ENCODE assay signal across 20 cellular contexts in the genomic region with DNA sequence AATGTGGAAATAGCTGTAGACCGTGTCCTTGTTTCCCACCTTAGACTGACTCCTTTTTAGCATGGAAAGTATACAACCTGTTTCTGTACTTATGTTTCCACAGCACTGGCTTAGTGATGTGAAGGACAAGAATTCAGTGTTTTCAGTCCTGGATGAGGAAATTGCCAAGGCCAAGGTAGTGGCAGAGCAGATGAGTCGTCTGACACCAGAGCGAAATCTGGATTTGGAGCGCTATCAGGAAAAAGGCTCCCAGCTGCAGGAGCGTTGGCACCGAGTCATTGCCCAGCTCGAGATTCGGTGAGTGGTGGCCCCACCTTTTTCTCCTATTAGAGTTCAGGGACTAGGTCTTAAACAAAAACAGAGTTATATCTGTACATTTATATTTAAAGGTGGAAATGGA.
A peak's percentile ranks its signal among the peaks of the same experiment; 100 is the strongest.
DNase-seq lines count a peak whose midpoint lies in the region; ATAC-seq, FAIRE-seq and TF ChIP-seq lines count a peak whose summit lies in the region.
"Had no signal": no experiment of that assay in that cellular context is flagged by ENCODE, and none has a peak within 500 bp of the region (broad histone marks: within the 10 kb centered on the region; RNA-seq: fewer than 3 reads in every experiment).

No MANE protein-coding gene starts in this region.

- H3K4ac ChIP-seq in mesendoderm (ENCODE audit: low read depth, low read length): no peak overlapping the region

- H3K27ac Mint-ChIP-seq in activated CD4-positive, alpha-beta T cell treated with anti-CD3 and anti-CD28 coated beads for 36 hours: peak overlapping the region; percentile 51
- H3K27ac Mint-ChIP-seq: GM23338 had no signal

- TF ChIP-seq CTCF in brain microvascular endothelial cell (IDR thresholded peaks at IDR 0.05; ENCODE audit: low read depth, low read length, missing control alignments) (no peak), suprapubic skin (IDR thresholded peaks at IDR 0.05) (no peak)

- H3K27ac ChIP-seq in mesendoderm (ENCODE audit: low read depth, low read length) (no peak overlapping the region), brain microvascular endothelial cell (no peak overlapping the region), suprapubic skin (no peak overlapping the region)
- H3K27ac ChIP-seq: 22Rv1; BLaER1 treated with 17β-estradiol and CSF1 and Interleukin-3, amounts not matched to agents 10 nM and 100 nM; HL-60; KMS-11 had no signal

- no peak for DNase-seq in activated CD4-positive, alpha-beta T cell treated with anti-CD3 and anti-CD28 coated beads for 36 hours
- DNase-seq in activated CD4-positive, alpha-beta T cell treated with anti-CD3 and anti-CD28 coated beads, Interleukin-2, amount 50 U/mL, for 48 hours: no peak
- DNase-seq in H54 (ENCODE audit: insufficient read length, low spot score) (no peak), amniotic epithelial cell (ENCODE audit: low read depth) (peak; percentile 51), mesendoderm (peak; percentile 3), brain microvascular endothelial cell (no peak), suprapubic skin (ENCODE audit: low spot score in 2 of 2) (no peak)
- DNase-seq: DMS 273 treated with DMSO at 0.1 percent for 48 hours, MM.1S, NCI-H1105, NCI-H1694 treated with DMSO at 0.1 percent for 48 hours, NCI-H446, NCI-H748 treated with DMSO at 0.1 percent for 48 hours, PC-3 had no signal

- H3K4me1 Mint-ChIP-seq in activated CD4-positive, alpha-beta T cell treated with anti-CD3 and anti-CD28 coated beads for 36 hours: peaks cover 9% of the 10 kb centered on the region
- H3K4me1 Mint-ChIP-seq: GM23338 had no signal

- H3K36me3 Mint-ChIP-seq in activated CD4-positive, alpha-beta T cell treated with anti-CD3 and anti-CD28 coated beads for 36 hours (ENCODE audit: low read depth): peaks cover 61% of the 10 kb centered on the region

- no peak overlapping the region for H2BK120ac ChIP-seq in mesendoderm (ENCODE audit: low read depth, low read length)

- peak; percentile 33 for FAIRE-seq in H54 (lab: Jason Lieb, UNC)

- no peak overlapping the region for H4K8ac ChIP-seq in mesendoderm (ENCODE audit: low read depth, low read length)

- in situ Hi-C loops in brain microvascular endothelial cell (cut with HindIII; ENCODE audit: low pct_ligation_motif_present, low sequenced_read_pairs): no loop called here

- H3K9me3 ChIP-seq in suprapubic skin: no peaks in the 10 kb centered on the region
- H3K9me3 ChIP-seq: BLaER1 treated with 17β-estradiol and CSF1 and Interleukin-3, amounts not matched to agents 10 nM and 100 nM had no signal

- intact Hi-C loops in activated CD4-positive, alpha-beta T cell treated with anti-CD3 and anti-CD28 coated beads for 36 hours (cut with DNase I, micrococcal nuclease): no loop called here

- H3K56ac ChIP-seq in mesendoderm (ENCODE audit: low read length): no peak overlapping the region

- CTCF ChIA-PET in activated CD4-positive, alpha-beta T cell treated with anti-CD3 and anti-CD28 coated beads for 36 hours (lab: Charles Lee): interaction anchor here (1.0 kb wide), 1 partner anchor 8 kb away, joined by 3 read pairs; no protein-coding TSS in a partner anchor

- H3K9me3 Mint-ChIP-seq in activated CD4-positive, alpha-beta T cell treated with anti-CD3 and anti-CD28 coated beads for 36 hours (ENCODE audit: low read depth): no peaks in the 10 kb centered on the region
- H3K9me3 Mint-ChIP-seq: GM23338 had no signal

- no peak overlapping the region for H2AK5ac ChIP-seq in mesendoderm (ENCODE audit: low read length)

- TF ChIP-seq POLR2A in H54 (IDR thresholded peaks at IDR 0.05; ENCODE audit: low read depth, low read length) (no peak), suprapubic skin (IDR thresholded peaks at IDR 0.05) (no peak)

- no peak overlapping the region for H3K4me3 Mint-ChIP-seq in activated CD4-positive, alpha-beta T cell treated with anti-CD3 and anti-CD28 coated beads for 36 hours
- H3K4me3 Mint-ChIP-seq: GM23338 had no signal

- WGBS in mesendoderm (ENCODE audit: extremely low coverage, insufficient coverage, low lambda C conversion rate): no CpG with 5 or more reads among the region's 8 CpGs
- WGBS in suprapubic skin: 77% methylated on average over 8 of the region's 8 CpGs

- H3K27me3 ChIP-seq in mesendoderm (ENCODE audit: insufficient read depth, low read length, poor library complexity) (no peaks in the 10 kb centered on the region), brain microvascular endothelial cell (replicated peaks) (no peaks in the 10 kb centered on the region), suprapubic skin (no peaks in the 10 kb centered on the region)
- H3K27me3 ChIP-seq: BLaER1 treated with 17β-estradiol and CSF1 and Interleukin-3, amounts not matched to agents 10 nM and 100 nM had no signal

- no peak for TF ChIP-seq EP300 in suprapubic skin (IDR thresholded peaks at IDR 0.05)

- no peaks in the 10 kb centered on the region for H3K79me1 ChIP-seq in mesendoderm (ENCODE audit: low read length)

- H3K4me1 ChIP-seq in mesendoderm (ENCODE audit: control insufficient read depth, low read depth, low read length): no peaks in the 10 kb centered on the region
- H3K4me1 ChIP-seq in suprapubic skin: no peaks in the 10 kb centered on the region
- H3K4me1 ChIP-seq: BLaER1 treated with 17β-estradiol and CSF1 and Interleukin-3, amounts not matched to agents 10 nM and 100 nM had no signal

- ATAC-seq in activated CD4-positive, alpha-beta T cell treated with anti-CD3 and anti-CD28 coated beads for 36 hours: no peak
- no peak for ATAC-seq in HG03354 (IDR thresholded peaks at IDR 0.05; ENCODE audit: poor library complexity, severe bottlenecking, unreplicated experiment)
- ATAC-seq: GM23338, PC-3 had no signal

- no peak overlapping the region for H2BK5ac ChIP-seq in mesendoderm (ENCODE audit: low read length)

- H3K9ac ChIP-seq in mesendoderm (ENCODE audit: low read length): no peak overlapping the region
- H3K9ac ChIP-seq: BLaER1 treated with 17β-estradiol and CSF1 and Interleukin-3, amounts not matched to agents 10 nM and 100 nM; KMS-11 had no signal

- no peak overlapping the region for H4K5ac ChIP-seq in mesendoderm (ENCODE audit: low read length)

- H3K79me2 ChIP-seq in mesendoderm (ENCODE audit: control insufficient read depth, insufficient read depth, low read length): no peaks in the 10 kb centered on the region

- H3K36me3 ChIP-seq in mesendoderm (ENCODE audit: control insufficient read depth, insufficient read depth, low read length) (no peaks in the 10 kb centered on the region), brain microvascular endothelial cell (replicated peaks) (peaks cover 76% of the 10 kb centered on the region), suprapubic skin (peaks cover 93% of the 10 kb centered on the region)

- no peak overlapping the region for H3K18ac ChIP-seq in mesendoderm (ENCODE audit: low read length)

- H3K23ac ChIP-seq in mesendoderm (ENCODE audit: low read length): no peak overlapping the region

- no peak overlapping the region for H2BK15ac ChIP-seq in mesendoderm (replicated peaks; ENCODE audit: low read depth)

- no peaks in the 10 kb centered on the region for H3K27me3 Mint-ChIP-seq in activated CD4-positive, alpha-beta T cell treated with anti-CD3 and anti-CD28 coated beads for 36 hours

- H3K4me2 ChIP-seq in mesendoderm (ENCODE audit: low read length): no peak overlapping the region
- H3K4me2 ChIP-seq: BLaER1 treated with 17β-estradiol and CSF1 and Interleukin-3, amounts not matched to agents 10 nM and 100 nM; GM23338; KMS-11 had no signal

- POLR2A ChIA-PET in activated CD4-positive, alpha-beta T cell treated with anti-CD3 and anti-CD28 coated beads for 36 hours (lab: Charles Lee): no interaction called here

- H3K4me3 ChIP-seq in mesendoderm (ENCODE audit: low read length): no peak overlapping the region
- no peak overlapping the region for H3K4me3 ChIP-seq in brain microvascular endothelial cell (ENCODE audit: low read depth, low read length)
- H3K4me3 ChIP-seq in suprapubic skin: no peak overlapping the region
- H3K4me3 ChIP-seq: BLaER1 treated with 17β-estradiol and CSF1 and Interleukin-3, amounts not matched to agents 10 nM and 100 nM; GM23338 had no signal

Comparison
In these comparisons a context has a peak if more than half of its experiments do, and no peak if none do; other contexts are left out.
1. DNase-seq: peak in amniotic epithelial cell (single experiment) and mesendoderm (single experiment); none in activated CD4-positive, alpha-beta T cell treated with anti-CD3 and anti-CD28 coated beads for 36 hours (single experiment), activated CD4-positive, alpha-beta T cell treated with anti-CD3 and anti-CD28 coated beads, Interleukin-2, amount 50 U/mL, for 48 hours (0 of 2), H54 (single experiment), brain microvascular endothelial cell (single experiment) and suprapubic skin (0 of 2).